In genomic region chr11:801097-801780, GRCh38 we compare ENCODE assay signal across 16 cellular contexts. TPM values are rescaled to one million over a fixed set of nuclear protein-coding genes. Genes with fewer than 3 reads are reported as not detected.
"Had no signal": no experiment of that assay in that cellular context is flagged by ENCODE, and none has a peak within 500 bp of the region (broad histone marks: within the 10 kb centered on the region; RNA-seq: fewer than 3 reads in every experiment).

No MANE protein-coding gene starts in this region.

- H3K9me3 Mint-ChIP-seq: activated CD8-positive, alpha-beta T cell treated with anti-CD3 and anti-CD28 coated beads for 36 hours; activated T-cell treated with anti-CD3 and anti-CD28 coated beads, Interleukin-2, amount 50 U/mL, for 72 hours; immature natural killer cell; mesothelial cell of epicardium had no signal

- H3K36me3 Mint-ChIP-seq: immature natural killer cell, mesothelial cell of epicardium had no signal

- H3K4me3 ChIP-seq: adrenal gland, esophagus muscularis mucosa, lower lobe of right lung, stomach, thoracic aorta had no signal

- H3K27me3 Mint-ChIP-seq: activated CD8-positive, alpha-beta T cell treated with anti-CD3 and anti-CD28 coated beads for 36 hours had no signal

- H3K27ac Mint-ChIP-seq: activated CD8-positive, alpha-beta T cell treated with anti-CD3 and anti-CD28 coated beads for 36 hours; activated T-cell treated with anti-CD3 and anti-CD28 coated beads, Interleukin-2, amount 50 U/mL, for 72 hours; immature natural killer cell; mesothelial cell of epicardium had no signal

- DNase-seq: activated CD8-positive, alpha-beta memory T cell treated with anti-CD3 and anti-CD28 coated beads, Interleukin-2, amount 50 U/mL, for 4 hours; activated CD8-positive, alpha-beta T cell treated with anti-CD3 and anti-CD28 coated beads for 36 hours; activated naive CD4-positive, alpha-beta T cell; activated T-cell treated with anti-CD3 and anti-CD28 coated beads, Interleukin-2, amount 50 U/mL, for 72 hours; adrenal gland; immature natural killer cell; lower lobe of right lung; retina; stimulated activated CD4-positive, alpha-beta T cell treated with anti-CD3 and anti-CD28 coated beads, Interleukin-4, amount 100 ng/mL, for 4 hours; stomach; SW 1271 had no signal

- H3K4me3 Mint-ChIP-seq: activated CD8-positive, alpha-beta T cell treated with anti-CD3 and anti-CD28 coated beads for 36 hours; immature natural killer cell; mesothelial cell of epicardium had no signal

RNA-seq across cellular contexts. Expression of gene CEND1, which starts 11.3 kb away (rescaled TPM):
- total RNA-seq: lower lobe of right lung, mesothelial cell of epicardium, skeletal muscle tissue, stomach, thoracic aorta, urinary bladder had no signal
